Comparison of ENCODE assay signal across 1 cellular context in genomic region chr1:199399996-199400714, GRCh38.
A peak's percentile ranks its signal among the peaks of the same experiment; 100 is the strongest.
TF ChIP-seq lines count a peak whose summit lies in the region.

No MANE protein-coding gene starts in this region.

TF ChIP-seq in GM12878, 131 proteins besides CTCF, POLR2A, EP300 and RAD21 (continued from another document and continues in another):
- TF ChIP-seq CUX1 (IDR thresholded peaks at IDR 0.05; ENCODE audit: insufficient replicate concordance, low read depth, low read length) (no peak), ELK1 (IDR thresholded peaks at IDR 0.05; ENCODE audit: low read depth, low read length) (no peak), YY1 (IDR thresholded peaks at IDR 0.05; ENCODE audit: low read depth, low read length) (no peak), ZNF24 (IDR thresholded peaks at IDR 0.05) (no peak), SMARCA5 (IDR thresholded peaks at IDR 0.05) (no peak), EGR1 (IDR thresholded peaks at IDR 0.05; ENCODE audit: borderline replicate concordance in 1 of 2, low read depth in 2 of 2, low read length in 2 of 2) (no peak), STAT1 (conservative IDR thresholded peaks at IDR 0.05) (no peak), ETV6 (conservative IDR thresholded peaks at IDR 0.05 in 1 of 2, IDR thresholded peaks at IDR 0.05 in 1 of 2; ENCODE audit: borderline replicate concordance in 1 of 2, low read depth in 1 of 2) (peak in 1 of 2 experiments; percentile 50; a peak in 1 of 4 replicates), SMC3 (IDR thresholded peaks at IDR 0.05; ENCODE audit: borderline replicate concordance, low read length) (no peak), CHD2 (IDR thresholded peaks at IDR 0.05; ENCODE audit: borderline replicate concordance, low read depth, low read length) (no peak), SP1 (IDR thresholded peaks at IDR 0.05; ENCODE audit: low read depth, low read length) (no peak), CHD4 (IDR thresholded peaks at IDR 0.05) (no peak), BCLAF1 (IDR thresholded peaks at IDR 0.05) (no peak), NRF1 (conservative IDR thresholded peaks at IDR 0.05; ENCODE audit: low read depth, low read length) (no peak), RUNX3 (IDR thresholded peaks at IDR 0.05; ENCODE audit: low read length) (peak; percentile 77), ASH2L (IDR thresholded peaks at IDR 0.05; ENCODE audit: borderline replicate concordance, low read depth) (no peak), BMI1 (IDR thresholded peaks at IDR 0.05; ENCODE audit: borderline replicate concordance) (peak; percentile 48; the same call in 1 of the 2 replicates), ZSCAN29 (IDR thresholded peaks at IDR 0.05) (no peak), KLF5 (IDR thresholded peaks at IDR 0.05; ENCODE audit: partially characterized antibody) (no peak), GABPA (IDR thresholded peaks at IDR 0.05; ENCODE audit: low read depth) (no peak), DPF2 (IDR thresholded peaks at IDR 0.05) (0 out of 2 replicates have a peak, but pooled peaks have one; percentile 38), TAF1 (IDR thresholded peaks at IDR 0.05; ENCODE audit: borderline replicate concordance, low read depth, low read length) (no peak), ZBTB33 (IDR thresholded peaks at IDR 0.05) (no peak), RFX5 (IDR thresholded peaks at IDR 0.05; ENCODE audit: low read depth, low read length) (no peak), SPI1 (IDR thresholded peaks at IDR 0.05; ENCODE audit: borderline replicate concordance, insufficient read depth, low read depth, low read length) (peak; percentile 53; the same call in 1 of the 2 replicates), EED (IDR thresholded peaks at IDR 0.05; ENCODE audit: low read depth) (0 out of 2 replicates have a peak, but pooled peaks have one; percentile 24), E2F8 (IDR thresholded peaks at IDR 0.05; ENCODE audit: low read depth, partially characterized antibody) (no peak), CBX3 (IDR thresholded peaks at IDR 0.05; ENCODE audit: borderline replicate concordance, low read depth) (no peak), RB1 (IDR thresholded peaks at IDR 0.05; ENCODE audit: borderline replicate concordance) (no peak), MTA3 (IDR thresholded peaks at IDR 0.05; ENCODE audit: borderline replicate concordance, low read length) (no peak), CREB1 (IDR thresholded peaks at IDR 0.05; ENCODE audit: low read depth) (no peak), SREBF2 (IDR thresholded peaks at IDR 0.05; ENCODE audit: low read length) (no peak), CHD1 (IDR thresholded peaks at IDR 0.05; ENCODE audit: low read depth, low read length) (no peak), ZBED1 (IDR thresholded peaks at IDR 0.05; ENCODE audit: borderline replicate concordance) (no peak), RBBP5 (conservative IDR thresholded peaks at IDR 0.05) (no peak), KAT2A (conservative IDR thresholded peaks at IDR 0.05; ENCODE audit: control insufficient read depth, low read depth, low read length) (no peak), ZNF384 (IDR thresholded peaks at IDR 0.05; ENCODE audit: borderline replicate concordance, low read depth, low read length) (no peak), SUPT20H (IDR thresholded peaks at IDR 0.05; ENCODE audit: borderline replicate concordance, control insufficient read depth, low read depth, low read length) (no peak), RELA (IDR thresholded peaks at IDR 0.05; ENCODE audit: borderline replicate concordance, partially characterized antibody) (no peak), TBL1XR1 (IDR thresholded peaks at IDR 0.05; ENCODE audit: low read depth, low read length) (no peak)
- TF ChIP-seq, protein P1, sequence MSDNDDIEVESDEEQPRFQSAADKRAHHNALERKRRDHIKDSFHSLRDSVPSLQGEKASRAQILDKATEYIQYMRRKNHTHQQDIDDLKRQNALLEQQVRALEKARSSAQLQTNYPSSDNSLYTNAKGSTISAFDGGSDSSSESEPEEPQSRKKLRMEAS (IDR thresholded peaks at IDR 0.05; ENCODE audit: low read depth, low read length), result no peak
- TF ChIP-seq, protein P2, sequence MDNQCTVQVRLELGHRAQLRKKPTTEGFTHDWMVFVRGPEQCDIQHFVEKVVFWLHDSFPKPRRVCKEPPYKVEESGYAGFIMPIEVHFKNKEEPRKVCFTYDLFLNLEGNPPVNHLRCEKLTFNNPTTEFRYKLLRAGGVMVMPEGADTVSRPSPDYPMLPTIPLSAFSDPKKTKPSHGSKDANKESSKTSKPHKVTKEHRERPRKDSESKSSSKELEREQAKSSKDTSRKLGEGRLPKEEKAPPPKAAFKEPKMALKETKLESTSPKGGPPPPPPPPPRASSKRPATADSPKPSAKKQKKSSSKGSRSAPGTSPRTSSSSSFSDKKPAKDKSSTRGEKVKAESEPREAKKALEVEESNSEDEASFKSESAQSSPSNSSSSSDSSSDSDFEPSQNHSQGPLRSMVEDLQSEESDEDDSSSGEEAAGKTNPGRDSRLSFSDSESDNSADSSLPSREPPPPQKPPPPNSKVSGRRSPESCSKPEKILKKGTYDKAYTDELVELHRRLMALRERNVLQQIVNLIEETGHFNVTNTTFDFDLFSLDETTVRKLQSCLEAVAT (IDR thresholded peaks at IDR 0.05), result 0 out of 2 replicates have a peak, but pooled peaks have one; percentile 29
- TF ChIP-seq, protein P3, sequence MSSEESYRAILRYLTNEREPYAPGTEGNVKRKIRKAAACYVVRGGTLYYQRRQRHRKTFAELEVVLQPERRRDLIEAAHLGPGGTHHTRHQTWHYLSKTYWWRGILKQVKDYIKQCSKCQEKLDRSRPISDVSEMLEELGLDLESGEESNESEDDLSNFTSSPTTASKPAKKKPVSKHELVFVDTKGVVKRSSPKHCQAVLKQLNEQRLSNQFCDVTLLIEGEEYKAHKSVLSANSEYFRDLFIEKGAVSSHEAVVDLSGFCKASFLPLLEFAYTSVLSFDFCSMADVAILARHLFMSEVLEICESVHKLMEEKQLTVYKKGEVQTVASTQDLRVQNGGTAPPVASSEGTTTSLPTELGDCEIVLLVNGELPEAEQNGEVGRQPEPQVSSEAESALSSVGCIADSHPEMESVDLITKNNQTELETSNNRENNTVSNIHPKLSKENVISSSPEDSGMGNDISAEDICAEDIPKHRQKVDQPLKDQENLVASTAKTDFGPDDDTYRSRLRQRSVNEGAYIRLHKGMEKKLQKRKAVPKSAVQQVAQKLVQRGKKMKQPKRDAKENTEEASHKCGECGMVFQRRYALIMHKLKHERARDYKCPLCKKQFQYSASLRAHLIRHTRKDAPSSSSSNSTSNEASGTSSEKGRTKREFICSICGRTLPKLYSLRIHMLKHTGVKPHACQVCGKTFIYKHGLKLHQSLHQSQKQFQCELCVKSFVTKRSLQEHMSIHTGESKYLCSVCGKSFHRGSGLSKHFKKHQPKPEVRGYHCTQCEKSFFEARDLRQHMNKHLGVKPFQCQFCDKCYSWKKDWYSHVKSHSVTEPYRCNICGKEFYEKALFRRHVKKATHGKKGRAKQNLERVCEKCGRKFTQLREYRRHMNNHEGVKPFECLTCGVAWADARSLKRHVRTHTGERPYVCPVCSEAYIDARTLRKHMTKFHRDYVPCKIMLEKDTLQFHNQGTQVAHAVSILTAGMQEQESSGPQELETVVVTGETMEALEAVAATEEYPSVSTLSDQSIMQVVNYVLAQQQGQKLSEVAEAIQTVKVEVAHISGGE (CRISPR knock-in tag; IDR thresholded peaks at IDR 0.05), result no peak
